ENCODE assay signal across 8 cellular contexts in genomic region chr19:55116232-55117062, GRCh38. TPM values are rescaled to one million over a fixed set of nuclear protein-coding genes. Genes with fewer than 3 reads are reported as not detected.
A peak's percentile ranks its signal among the peaks of the same experiment; 100 is the strongest.
DNase-seq lines count a peak whose midpoint lies in the region; ATAC-seq, FAIRE-seq and TF ChIP-seq lines count a peak whose summit lies in the region.

No MANE protein-coding gene starts in this region.

- H3K36me3 ChIP-seq in heart left ventricle (peaks cover 0 to 12% (median 7%) of the 10 kb centered on the region in 9 donors), pancreas (no peaks in the 10 kb centered on the region), vagina (no peaks in the 10 kb centered on the region)

- 1% methylated on average over 32 of the region's 32 CpGs for WGBS in heart left ventricle, 4 donors
- WGBS in pancreas, 2 donors = 1 to 3% methylated on average over 32 of the region's 32 CpGs

- H3K9me3 ChIP-seq in heart left ventricle = no peaks in the 10 kb centered on the region
- H3K9me3 ChIP-seq in pancreas = no peaks in the 10 kb centered on the region
- H3K9me3 ChIP-seq in vagina = no peaks in the 10 kb centered on the region

- H3K27me3 ChIP-seq in heart left ventricle = no peaks in the 10 kb centered on the region
- no peaks in the 10 kb centered on the region for H3K27me3 ChIP-seq in pancreas
- no peaks in the 10 kb centered on the region for H3K27me3 ChIP-seq in vagina

- ATAC-seq in heart left ventricle = peak; percentile 17 to 42 (median 30)
- peak in 3 of 4 donors; percentile 1 to 34 (median 8) for ATAC-seq in pancreas
- ATAC-seq in HG02885 (IDR thresholded peaks at IDR 0.05; ENCODE audit: poor library complexity, unreplicated experiment) = no peak

- FAIRE-seq in H54 (lab: Jason Lieb, UNC) = no peak
- no peak for FAIRE-seq in pancreas (lab: Jason Lieb, UNC)

- peak; percentile 82 for DNase-seq in H54 (ENCODE audit: insufficient read length, low spot score)
- peak; percentile 31 for DNase-seq in SK-MEL-5 (ENCODE audit: low read depth, low spot score)
- DNase-seq in amniotic epithelial cell (ENCODE audit: low read depth) = peak; percentile 65
- DNase-seq in heart left ventricle = peak; percentile 77 to 83 (median 81)
- peak in 3 of 6 donors; percentile 45 to 50 (median 50) for DNase-seq in pancreas
- DNase-seq in vagina (ENCODE audit: extremely low spot score in 2 of 2) = no peak

- H3K4me3 ChIP-seq in heart left ventricle (peak overlapping the region; percentile 66 to 98 (median 90)), pancreas (peak overlapping the region; percentile 61 to 90 (median 80)), vagina (peak overlapping the region; percentile 85 to 94)

- H3K27ac ChIP-seq in C4-2B = peak overlapping the region; percentile 74
- H3K27ac ChIP-seq in heart left ventricle = peak overlapping the region; percentile 90 to 99 (median 96)
- H3K27ac ChIP-seq in pancreas = peak overlapping the region; percentile 42 to 50 (median 46)
- H3K27ac ChIP-seq in vagina = peak overlapping the region; percentile 96

- in situ Hi-C loops in SK-MEL-5 (cut with HindIII; ENCODE audit: low pct_unique_long_range_greater_than_20kb, low sequenced_read_pairs) = no loop called here

- TF ChIP-seq POLR2A in H54 (IDR thresholded peaks at IDR 0.05; ENCODE audit: low read depth, low read length) = peak; percentile 28; the same call in 1 of the 2 replicates
- no peak for TF ChIP-seq POLR2A in heart left ventricle (IDR thresholded peaks at IDR 0.05)
- no peak for TF ChIP-seq POLR2A in vagina (IDR thresholded peaks at IDR 0.05)

- TF ChIP-seq CTCF in C4-2B (conservative IDR thresholded peaks at IDR 0.05) (no peak), heart left ventricle (IDR thresholded peaks at IDR 0.05) (no peak), pancreas (IDR thresholded peaks at IDR 0.05) (no peak), vagina (IDR thresholded peaks at IDR 0.05) (no peak)

- intact Hi-C loops in heart left ventricle (cut with DNase I) (loop anchor here in 1 of 10 donors (2.0 to 5.0 kb wide), 2 partner anchors 41 to 54 kb away; partner anchors contain the start of genes RDH13 and TNNI3), pancreas (cut with DNase I) (no loop called here), vagina (cut with DNase I) (loop anchor here (10.0 kb wide), 1 partner anchor 548 kb away; no protein-coding TSS in a partner anchor)

- H3K4me1 ChIP-seq in heart left ventricle = peaks cover 5 to 63% (median 46%) of the 10 kb centered on the region in 12 donors
- H3K4me1 ChIP-seq in pancreas = peaks cover 0 to 11% (median 5%) of the 10 kb centered on the region in 3 donors
- H3K4me1 ChIP-seq in vagina = peaks cover 66% of the 10 kb centered on the region

RNA-seq across cellular contexts. Expression of gene PPP1R12C, which starts 1.0 kb away (rescaled TPM):
- 30.0 and 35.1 TPM in 2 replicates for total RNA-seq in SK-MEL-5 (2014; rRNA removed; shearing (Covaris generic))
- polyA plus RNA-seq in SK-MEL-5 (2015; cell fraction: cytosol; rRNA removed) = 45.1 and 58.9 TPM in 2 replicates
- 361 and 441 TPM in 2 replicates for polyA plus RNA-seq in SK-MEL-5 (2015; cell fraction: nucleus; rRNA removed)
- total RNA-seq in heart left ventricle (100 to 1,000 TPM; 116 to 324 (median 209) TPM), pancreas (10 to 100 TPM; 37.1 to 61.5 (median 50.9) TPM), vagina (108 TPM)
- polyA plus RNA-seq in heart left ventricle (100 to 1,000 TPM; 230 to 264 TPM), pancreas (100 to 1,000 TPM; 174 to 266 TPM)

RNA-seq across cellular contexts. Expression of gene TNNT1, which starts 32.6 kb away (rescaled TPM):
- 53.1 and 53.4 TPM in 2 replicates for total RNA-seq in SK-MEL-5 (2014; rRNA removed; shearing (Covaris generic))
- 22.3 and 28.6 TPM in 2 replicates for polyA plus RNA-seq in SK-MEL-5 (2015; cell fraction: cytosol; rRNA removed)
- 8.2 and 10.2 TPM in 2 replicates for polyA plus RNA-seq in SK-MEL-5 (2015; cell fraction: nucleus; rRNA removed)
- total RNA-seq in heart left ventricle = 100 to 1,000 TPM in 3 of 9 donors, 10 to 100 TPM in 6; 18.7 to 192 (median 58.6) TPM
- 100 to 1,000 TPM in 1 of 2 donors, 10 to 100 TPM in 1; 23.8 to 264 TPM for polyA plus RNA-seq in heart left ventricle
- under 1 TPM in 1 of 6 donors, not detected in 5; 0.54 TPM for total RNA-seq in pancreas
- 1 to 10 TPM in 1 of 2 donors, not detected in 1; 4.0 TPM for polyA plus RNA-seq in pancreas
- 9.1 TPM for total RNA-seq in vagina

RNA-seq across cellular contexts. Expression of gene EPS8L1, which starts 40.8 kb away (rescaled TPM):
- 8.1 and 8.7 TPM in 2 replicates for total RNA-seq in SK-MEL-5 (2014; rRNA removed; shearing (Covaris generic))
- polyA plus RNA-seq in SK-MEL-5 (2015; cell fraction: cytosol; rRNA removed) = 5.6 and 9.7 TPM in 2 replicates
- 11.6 and 14.7 TPM in 2 replicates for polyA plus RNA-seq in SK-MEL-5 (2015; cell fraction: nucleus; rRNA removed)
- 10 to 100 TPM in 1 of 9 donors, 1 to 10 TPM in 5, under 1 TPM in 3; 0.44 to 25.5 (median 1.5) TPM for total RNA-seq in heart left ventricle
- 1 to 10 TPM; 3.0 to 3.3 TPM for polyA plus RNA-seq in heart left ventricle
- total RNA-seq in pancreas = 10 to 100 TPM; 10.2 to 32.0 (median 16.0) TPM
- polyA plus RNA-seq in pancreas = 100 to 1,000 TPM; 152 to 279 TPM
- 180 TPM for total RNA-seq in vagina

RNA-seq across cellular contexts. Expression of gene TNNI3, which starts 41.1 kb away (rescaled TPM):
- 1.6 and 2.3 TPM in 2 replicates for total RNA-seq in SK-MEL-5 (2014; rRNA removed; shearing (Covaris generic))
- 1.6 and 5.0 TPM in 2 replicates for polyA plus RNA-seq in SK-MEL-5 (2015; cell fraction: cytosol; rRNA removed)
- polyA plus RNA-seq in SK-MEL-5 (2015; cell fraction: nucleus; rRNA removed) = 1.9 TPM in 1 of 2 replicates, not detected in the other
- total RNA-seq in heart left ventricle = over 10,000 TPM in 3 of 9 donors, 1,000 to 10,000 TPM in 6; 1,912 to 14,347 (median 9,662) TPM
- polyA plus RNA-seq in heart left ventricle = over 10,000 TPM in 1 of 2 donors, 1,000 to 10,000 TPM in 1; 3,704 to 34,502 TPM
- total RNA-seq in pancreas = 1 to 10 TPM in 1 of 6 donors, under 1 TPM in 1, not detected in 4; 0.66 to 4.1 TPM
- 1 to 10 TPM; 2.2 to 2.9 TPM for polyA plus RNA-seq in pancreas
- total RNA-seq in vagina = not detected

RNA-seq across cellular contexts. Expression of gene DNAAF3, which starts 50.0 kb away (rescaled TPM):
- total RNA-seq in SK-MEL-5 (2014; rRNA removed; shearing (Covaris generic)) = 2.8 and 3.2 TPM in 2 replicates
- polyA plus RNA-seq in SK-MEL-5 (2015; cell fraction: cytosol; rRNA removed) = 4.7 and 7.6 TPM in 2 replicates
- 13.5 and 25.9 TPM in 2 replicates for polyA plus RNA-seq in SK-MEL-5 (2015; cell fraction: nucleus; rRNA removed)
- total RNA-seq in heart left ventricle (1 to 10 TPM in 7 of 9 donors, under 1 TPM in 2; 0.56 to 5.7 (median 2.1) TPM), pancreas (1 to 10 TPM; 1.2 to 3.2 (median 2.5) TPM), vagina (5.6 TPM)
- polyA plus RNA-seq in heart left ventricle (1 to 10 TPM; 1.8 to 4.4 TPM), pancreas (1 to 10 TPM; 3.0 to 3.3 TPM)

Comparison
In these comparisons a context has a peak if more than half of its experiments do, and no peak if none do; other contexts are left out.
1. H3K27ac ChIP-seq: peak in every context shown above with its lines; median percentile 96 in heart left ventricle; 96 in vagina; 74 in C4-2B; 46 in pancreas.
2. DNase-seq: peak in H54 (single experiment), SK-MEL-5 (single experiment), amniotic epithelial cell (single experiment) and heart left ventricle (5 of 5); none in vagina (0 of 2).
3. Peak in every context shown above with its lines, with median percentiles within 50 percentile points of each other: H3K4me3 ChIP-seq.